8 cellular contexts compared by ENCODE assay signal in genomic region chr2:238320648-238321281, GRCh38. TPM values are rescaled to one million over a fixed set of nuclear protein-coding genes. Genes with fewer than 3 reads are reported as not detected.
A peak's percentile ranks its signal among the peaks of the same experiment; 100 is the strongest.
DNase-seq lines count a peak whose midpoint lies in the region; ATAC-seq and TF ChIP-seq lines count a peak whose summit lies in the region.

No MANE protein-coding gene starts in this region.

- H3K4me1 Mint-ChIP-seq in stimulated activated memory B cell treated with anti-CD40 and anti-IgM and Interleukin-4, amounts not matched to agents 10 μg/mL and 1 μg/mL and 100 μg/mL, for 72 hours: peaks cover 27% of the 10 kb centered on the region

- POLR2A ChIA-PET in BJ (lab: Charles Lee): no interaction called here

- H3K27me3 ChIP-seq in BJ (ENCODE audit: control insufficient read depth, insufficient read depth, low read length): peaks cover 2% of the 10 kb centered on the region; the same call in 1 of the 2 replicates

- CTCF ChIA-PET in BJ (lab: Yijun Ruan, JAX): interaction anchor here (0.8 kb wide), 1 partner anchor 47 kb away, joined by 3 read pairs; no protein-coding TSS in a partner anchor

- ATAC-seq in GM19328 (IDR thresholded peaks at IDR 0.05; ENCODE audit: unreplicated experiment): peak; percentile 33
- ATAC-seq in HG03354 (IDR thresholded peaks at IDR 0.05; ENCODE audit: poor library complexity, severe bottlenecking, unreplicated experiment): peak; percentile 54
- ATAC-seq in stimulated activated memory B cell treated with anti-CD40 and anti-IgM and Interleukin-4, amounts not matched to agents 10 μg/mL and 1 μg/mL and 100 μg/mL, for 72 hours: peak; percentile 72
- no peak for ATAC-seq in GM18861 (IDR thresholded peaks at IDR 0.05; ENCODE audit: unreplicated experiment)

- H3K27ac Mint-ChIP-seq in stimulated activated memory B cell treated with anti-CD40 and anti-IgM and Interleukin-4, amounts not matched to agents 10 μg/mL and 1 μg/mL and 100 μg/mL, for 72 hours: no peak overlapping the region

- peaks cover 7% of the 10 kb centered on the region for H3K27me3 Mint-ChIP-seq in stimulated activated memory B cell treated with anti-CD40 and anti-IgM and Interleukin-4, amounts not matched to agents 10 μg/mL and 1 μg/mL and 100 μg/mL, for 72 hours

- DNase-seq in BJ (ENCODE audit: low read depth): no peak
- peak; percentile 5 for DNase-seq in activated gamma-delta T cell treated with anti-CD3 and anti-CD28 coated beads, Interleukin-2, amount 50 U/mL, for 16 hours (ENCODE audit: low read depth)
- no peak for DNase-seq in putamen (ENCODE audit: low spot score)

- H3K4me3 Mint-ChIP-seq in stimulated activated memory B cell treated with anti-CD40 and anti-IgM and Interleukin-4, amounts not matched to agents 10 μg/mL and 1 μg/mL and 100 μg/mL, for 72 hours: peak overlapping the region; percentile 85

- no peaks in the 10 kb centered on the region for H3K9me3 ChIP-seq in iPS-18c (ENCODE audit: control insufficient read depth, insufficient read depth, low read length)

- peaks cover 5% of the 10 kb centered on the region for H3K36me3 Mint-ChIP-seq in stimulated activated memory B cell treated with anti-CD40 and anti-IgM and Interleukin-4, amounts not matched to agents 10 μg/mL and 1 μg/mL and 100 μg/mL, for 72 hours

- H3K4me3 ChIP-seq in BJ (ENCODE audit: low read depth, low read length) (peak overlapping the region; percentile 82), iPS-18c (ENCODE audit: insufficient read depth, low read depth, low read length) (peak overlapping the region; percentile 66)

- TF ChIP-seq CTCF in BJ (IDR thresholded peaks at IDR 0.05; ENCODE audit: insufficient read depth, low read depth, low read length): no peak

- no peaks in the 10 kb centered on the region for H3K9me3 Mint-ChIP-seq in stimulated activated memory B cell treated with anti-CD40 and anti-IgM and Interleukin-4, amounts not matched to agents 10 μg/mL and 1 μg/mL and 100 μg/mL, for 72 hours

- peaks cover 3% of the 10 kb centered on the region; the same call in 1 of the 2 replicates for H3K36me3 ChIP-seq in BJ (ENCODE audit: control insufficient read depth, insufficient read depth, low read length)

RNA-seq across cellular contexts. Expression of gene TRAF3IP1, which starts 0.4 kb away (rescaled TPM):
- 4.9 and 5.8 TPM in 2 replicates for polyA plus RNA-seq in BJ (2011; rRNA removed)
- 7.4 and 9.6 TPM in 2 replicates for polyA minus RNA-seq in BJ (2011; rRNA and poly(A)+ RNA removed)

RNA-seq across cellular contexts. Expression of gene PER2, which starts 32.4 kb away (rescaled TPM):
- 2.6 and 3.1 TPM in 2 replicates for polyA plus RNA-seq in BJ (2011; rRNA removed)
- polyA minus RNA-seq in BJ (2011; rRNA and poly(A)+ RNA removed): 6.2 and 7.5 TPM in 2 replicates
